Comparison of ENCODE assay signal across 18 cellular contexts in genomic region chr6:1027109-1027794, GRCh38.
A peak's percentile ranks its signal among the peaks of the same experiment; 100 is the strongest.
DNase-seq lines count a peak whose midpoint lies in the region; ATAC-seq, FAIRE-seq and TF ChIP-seq lines count a peak whose summit lies in the region.
"Had no signal": no experiment of that assay in that cellular context is flagged by ENCODE, and none has a peak within 500 bp of the region (broad histone marks: within the 10 kb centered on the region; RNA-seq: fewer than 3 reads in every experiment).

No MANE protein-coding gene starts in this region.

- no peak overlapping the region for H2BK20ac ChIP-seq in H1 (ENCODE audit: low read length)

- WGBS in H1 (ENCODE audit: extremely low coverage in 1 of 2, insufficient coverage in 1 of 2, insufficient read length in 1 of 2, insufficient replicate concordance in 2 of 2, low coverage in 1 of 2, low lambda C conversion rate in 2 of 2, missing lambda C conversion rate in 1 of 2), 2 experiments, result 56% methylated on average over 9 of the region's 9 CpGs; no CpG with 5 or more reads in 1 of the 2 experiments
- no CpG with 5 or more reads among the region's 9 CpGs for WGBS in neuronal stem cell (ENCODE audit: extremely low coverage in 2 of 2, insufficient read length in 2 of 2, insufficient replicate concordance in 1 of 2), 2 donors

- H2AFZ ChIP-seq in H1 (ENCODE audit: low read length), result 0 out of 2 replicates have a peak overlapping the region, but pooled peaks have one; percentile 3
- no peak overlapping the region for H2AFZ ChIP-seq in neuronal stem cell (ENCODE audit: low read length)

- H4K91ac ChIP-seq in H1 (replicated peaks; ENCODE audit: insufficient read length, low read length), result no peak overlapping the region
- H4K91ac ChIP-seq in neuronal stem cell (ENCODE audit: low read depth, low read length, poor library complexity), result no peak overlapping the region

- H3K4ac ChIP-seq in H1 (replicated peaks; ENCODE audit: insufficient read length, low read depth, low read length) (no peak overlapping the region), neuronal stem cell (ENCODE audit: low read length) (no peak overlapping the region)

- H2BK15ac ChIP-seq in H1 (ENCODE audit: low read length) (no peak overlapping the region), neuronal stem cell (ENCODE audit: low read length) (no peak overlapping the region)

- in situ Hi-C loops in HAP-1 (cut with MboI; ENCODE audit: low sequenced_read_pairs), result no loop called here

- H3K36me3 ChIP-seq in H1 (ENCODE audit: control insufficient read depth in 2 of 4, insufficient read depth in 4 of 4, low read length in 3 of 4), result no peaks in the 10 kb centered on the region
- no peaks in the 10 kb centered on the region for H3K36me3 ChIP-seq in neuronal stem cell (replicated peaks in 1 of 2; ENCODE audit: control insufficient read depth in 2 of 2, insufficient read depth in 2 of 2, low read length in 2 of 2)
- no peaks in the 10 kb centered on the region for H3K36me3 ChIP-seq in HAP-1 (replicated peaks)
- H3K36me3 ChIP-seq: gastroesophageal sphincter, right atrium auricular region had no signal

- no peaks in the 10 kb centered on the region for H3K79me2 ChIP-seq in H1 (ENCODE audit: control insufficient read depth in 1 of 2, insufficient read depth in 2 of 2, low read length in 2 of 2)

- no peak for TF ChIP-seq POLR2A in H1 (IDR thresholded peaks at IDR 0.05; ENCODE audit: control extremely low read depth in 1 of 2, low read depth in 2 of 2, low read length in 2 of 2)

- CTCF ChIA-PET in H1 (lab: Charles Lee; ENCODE audit: partially characterized antibody), result no interaction called here

- H3K23ac ChIP-seq in H1 (ENCODE audit: insufficient read length) (no peak overlapping the region), neuronal stem cell (ENCODE audit: low read depth, low read length, poor library complexity) (no peak overlapping the region)

- no peaks in the 10 kb centered on the region for H4K20me1 ChIP-seq in H1 (replicated peaks in 1 of 2; ENCODE audit: control insufficient read depth in 1 of 2, insufficient read depth in 2 of 2, low read length in 2 of 2)

- no peak for ATAC-seq in SK-N-SH treated with all-trans-retinoic acid at 6 μM for 48 hours
- ATAC-seq: activated CD4-positive, CD25-positive, alpha-beta regulatory T cell treated with anti-CD3 and anti-CD28 coated beads, Interleukin-2, amount 50 U/mL, for 24 hours; activated naive CD8-positive, alpha-beta T cell treated with anti-CD3 and anti-CD28 coated beads, Interleukin-2, amount 50 U/mL, for 24 hours; gastroesophageal sphincter; GM12878 had no signal

- H3K14ac ChIP-seq in H1 (ENCODE audit: insufficient read length) (no peak overlapping the region), neuronal stem cell (ENCODE audit: low read length) (no peak overlapping the region)

- H3K18ac ChIP-seq in H1 (ENCODE audit: extremely low read depth, low read length) (no peak overlapping the region), neuronal stem cell (ENCODE audit: low read length) (peak overlapping the region; percentile 23)

- H4K8ac ChIP-seq in H1 (ENCODE audit: extremely low read depth, insufficient read depth, low read length) (no peak overlapping the region), neuronal stem cell (ENCODE audit: low read depth, low read length) (no peak overlapping the region)

- no peak overlapping the region for H4K5ac ChIP-seq in H1 (ENCODE audit: insufficient read length, low read depth, low read length)

- H3K56ac ChIP-seq in H1 (replicated peaks; ENCODE audit: insufficient read length, low read depth, low read length), result no peak overlapping the region

- no peak for TF ChIP-seq CTCF in H1 (IDR thresholded peaks at IDR 0.05; ENCODE audit: control extremely low read depth in 1 of 3, insufficient read depth in 1 of 3, low read depth in 1 of 3, low read length in 3 of 3)

- H2BK120ac ChIP-seq in H1 (replicated peaks; ENCODE audit: low read depth, low read length) (no peak overlapping the region), neuronal stem cell (ENCODE audit: low read depth, low read length) (no peak overlapping the region)

- H3K4me1 ChIP-seq in H1 (replicated peaks in 1 of 4; ENCODE audit: control insufficient read depth in 3 of 4, insufficient read depth in 4 of 4, low read length in 3 of 4), result peaks cover 0 to 7% (median 2%) of the 10 kb centered on the region in 4 experiments; a peak in 4 of 7 replicates
- peaks cover 3 to 5% of the 10 kb centered on the region in 2 donors for H3K4me1 ChIP-seq in neuronal stem cell (ENCODE audit: control insufficient read depth in 2 of 2, insufficient read depth in 1 of 2, low read depth in 1 of 2, low read length in 2 of 2)
- H3K4me1 ChIP-seq in HAP-1, result no peaks in the 10 kb centered on the region
- H3K4me1 ChIP-seq: right atrium auricular region had no signal

- no peaks in the 10 kb centered on the region for H3K9me3 ChIP-seq in H1 (ENCODE audit: insufficient read depth in 2 of 2, low read depth in 1 of 2, low read length in 1 of 2)
- H3K9me3 ChIP-seq in neuronal stem cell (replicated peaks in 1 of 2; ENCODE audit: control insufficient read depth in 2 of 2, insufficient read depth in 1 of 2, low read depth in 1 of 2, low read length in 2 of 2), result no peaks in the 10 kb centered on the region
- no peaks in the 10 kb centered on the region for H3K9me3 ChIP-seq in HAP-1
- H3K9me3 ChIP-seq: gastroesophageal sphincter had no signal

- POLR2A ChIA-PET in H1 (lab: Charles Lee; ENCODE audit: partially characterized antibody), result no interaction called here

- H2BK12ac ChIP-seq in H1 (ENCODE audit: low read depth, low read length) (no peak overlapping the region), neuronal stem cell (ENCODE audit: low read length) (no peak overlapping the region)

- no peaks in the 10 kb centered on the region; a peak in 3 of 7 replicates for H3K27me3 ChIP-seq in H1 (replicated peaks in 1 of 4; ENCODE audit: control insufficient read depth in 3 of 4, extremely low read depth in 1 of 4, insufficient read depth in 3 of 4, low read length in 3 of 4)
- peaks cover 0 to 2% (median 0%) of the 10 kb centered on the region in 3 experiments for H3K27me3 ChIP-seq in neuronal stem cell (ENCODE audit: control insufficient read depth in 3 of 3, insufficient read depth in 3 of 3, low read depth in 1 of 3, low read length in 3 of 3)
- no peaks in the 10 kb centered on the region for H3K27me3 ChIP-seq in HAP-1 (ENCODE audit: low read depth)
- H3K27me3 ChIP-seq: gastroesophageal sphincter, right atrium auricular region had no signal

- H3K4me2 ChIP-seq in H1 (ENCODE audit: insufficient read depth in 1 of 2, low read depth in 2 of 2, low read length in 2 of 2) (no peak overlapping the region), neuronal stem cell (ENCODE audit: insufficient read depth, low read length, poor library complexity, severe bottlenecking) (no peak overlapping the region)

- no peak overlapping the region for H3K4me3 ChIP-seq in H1 (ENCODE audit: extremely low read depth in 1 of 4, insufficient read depth in 2 of 4, low read depth in 3 of 4, low read length in 4 of 4)
- no peak overlapping the region for H3K4me3 ChIP-seq in neuronal stem cell (ENCODE audit: low read length in 2 of 2)
- no peak overlapping the region for H3K4me3 ChIP-seq in HAP-1
- H3K4me3 ChIP-seq: gastroesophageal sphincter, GM12878, right atrium auricular region had no signal

- no peak overlapping the region; a peak in 2 of 7 replicates for H3K9ac ChIP-seq in H1 (replicated peaks in 1 of 4; ENCODE audit: extremely low read depth in 1 of 4, low read depth in 3 of 4, low read length in 3 of 4)
- no peak overlapping the region for H3K9ac ChIP-seq in neuronal stem cell (ENCODE audit: low read depth, low read length, poor library complexity)

- TF ChIP-seq RAD21 in H1 (IDR thresholded peaks at IDR 0.05 in 1 of 2, conservative IDR thresholded peaks at IDR 0.05 in 1 of 2; ENCODE audit: low read depth in 2 of 2, low read length in 2 of 2), result no peak

- no peaks in the 10 kb centered on the region for H3K23me2 ChIP-seq in H1 (ENCODE audit: low read depth, low read length)

- no peak overlapping the region for H2AK5ac ChIP-seq in H1 (ENCODE audit: low read depth, low read length)
- no peak overlapping the region for H2AK5ac ChIP-seq in neuronal stem cell (ENCODE audit: low read depth, low read length)

- no peak for FAIRE-seq in H1 (lab: Jason Lieb, UNC)
- FAIRE-seq: GM12878 had no signal

- DNase-seq in Daoy (ENCODE audit: low read depth), result peak; percentile 65
- DNase-seq in LoVo (ENCODE audit: low spot score), result peak; percentile 29
- DNase-seq in H1 (ENCODE audit: low read depth in 1 of 2, low spot score in 2 of 2), result no peak
- DNase-seq in neuronal stem cell (ENCODE audit: low spot score), result no peak
- DNase-seq in DMS53 (lab: John Stamatoyannopoulos, UW), result no peak
- no peak for DNase-seq in OCI-M1 (lab: John Stamatoyannopoulos, UW)
- no peak for DNase-seq in HAP-1 (ENCODE audit: low spot score in 2 of 2)
- DNase-seq: activated naive CD8-positive, alpha-beta T cell treated with anti-CD3 and anti-CD28 coated beads, Interleukin-2, amount 50 U/mL, for 24 hours; COR-L47; cortex of kidney; islet precursor cell; NCI-H2029; NK-92 treated with Interleukin-12 subunit alpha and Interleukin-12 subunit beta, amount 100 ng/mL, for 24 hours had no signal

- no peak for TF ChIP-seq EP300 in H1 (IDR thresholded peaks at IDR 0.05; ENCODE audit: borderline replicate concordance in 1 of 2, low read depth in 2 of 2, low read length in 2 of 2)

- H2BK5ac ChIP-seq in H1 (ENCODE audit: low read depth, low read length) (0 out of 2 replicates have a peak overlapping the region, but pooled peaks have one; percentile 52), neuronal stem cell (ENCODE audit: low read length) (no peak overlapping the region)

- no peak overlapping the region for H3K27ac ChIP-seq in H1 (ENCODE audit: low read depth, low read length)
- H3K27ac ChIP-seq in neuronal stem cell (replicated peaks; ENCODE audit: low read length), result no peak overlapping the region
- H3K27ac ChIP-seq: gastroesophageal sphincter, right atrium auricular region had no signal

- H3K79me1 ChIP-seq in H1 (ENCODE audit: low read depth, low read length), result no peaks in the 10 kb centered on the region
- H3K79me1 ChIP-seq in neuronal stem cell (ENCODE audit: low read depth, low read length), result no peaks in the 10 kb centered on the region

TF ChIP-seq in H1, 55 proteins besides CTCF, POLR2A, EP300 and RAD21:
- 0 out of 2 replicates have a peak, but pooled peaks have one; percentile 23 for TF ChIP-seq CREB1 (IDR thresholded peaks at IDR 0.05)
- TF ChIP-seq GTF2F1 (IDR thresholded peaks at IDR 0.05; ENCODE audit: borderline replicate concordance, low read depth, low read length), result no peak
TF ChIP-seq in H1: peak in this region for 1.

TF ChIP-seq in SK-N-SH treated with all-trans-retinoic acid at 6 μM for 48 hours, 23 proteins besides CTCF, POLR2A, EP300 and RAD21 (continues in another document):
- no peak for TF ChIP-seq ZNF565 (CRISPR knock-in tag; conservative IDR thresholded peaks at IDR 0.05; ENCODE audit: low read depth)

Comparison
In these comparisons a context has a peak if more than half of its experiments do, and no peak if none do; other contexts are left out.
1. DNase-seq: peak in Daoy (single experiment) and LoVo (single experiment); none in H1 (0 of 2), neuronal stem cell (single experiment), DMS53 (single experiment), OCI-M1 (single experiment) and HAP-1 (0 of 2).